In the genomic region with DNA sequence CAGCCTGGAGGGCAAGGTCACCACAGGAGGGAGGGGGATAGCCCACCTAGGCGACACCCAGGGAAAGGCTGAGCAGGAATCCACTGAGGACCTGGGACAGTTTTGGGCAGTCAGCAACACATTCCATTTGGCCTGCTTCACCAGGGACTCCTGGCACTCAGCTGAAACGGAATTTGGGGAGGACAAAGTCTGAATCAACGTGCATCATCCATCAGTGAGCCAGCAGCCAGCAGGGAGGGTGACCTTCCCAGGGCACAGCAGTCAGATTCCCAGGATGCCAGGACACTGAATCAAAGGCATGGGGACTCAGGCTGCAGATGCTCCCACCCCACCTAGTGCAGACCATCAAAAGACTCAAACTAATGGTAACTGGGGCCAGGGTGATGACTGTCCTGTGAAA, we compare ENCODE assay signal across 11 cellular contexts. TPM values are rescaled to one million over a fixed set of nuclear protein-coding genes. Genes with fewer than 3 reads are reported as not detected.
A peak's percentile ranks its signal among the peaks of the same experiment; 100 is the strongest.
DNase-seq lines count a peak whose midpoint lies in the region; ATAC-seq and TF ChIP-seq lines count a peak whose summit lies in the region.
"Had no signal": no experiment of that assay in that cellular context is flagged by ENCODE, and none has a peak within 500 bp of the region (broad histone marks: within the 10 kb centered on the region; RNA-seq: fewer than 3 reads in every experiment).

No MANE protein-coding gene starts in this region.

- H3K4me1 ChIP-seq in PC-3 (ENCODE audit: insufficient read depth, low read length), result peaks cover 53% of the 10 kb centered on the region
- peaks cover 48% of the 10 kb centered on the region for H3K4me1 ChIP-seq in osteoblast (ENCODE audit: insufficient read depth, low read length)

- ATAC-seq in PC-3, result peak; percentile 31
- ATAC-seq in GM19463 (IDR thresholded peaks at IDR 0.05; ENCODE audit: unreplicated experiment), result no peak

- BruUV-seq in PC-3 (replicated peaks; lab: Mats Ljungman, UMichigan), result no TSS peak

- intact Hi-C loops in PC-3 (cut with micrococcal nuclease), result loop anchor here (5.0 kb wide), 1 partner anchor 119 kb away; a partner anchor contains a TSS

- TF ChIP-seq CTCF in PC-3 (conservative IDR thresholded peaks at IDR 0.05; ENCODE audit: low read depth, low read length) (no peak), epithelial cell of esophagus (IDR thresholded peaks at IDR 0.05; ENCODE audit: insufficient read depth, low read depth, low read length, missing control alignments) (no peak), osteoblast (IDR thresholded peaks at IDR 0.05; ENCODE audit: extremely low read depth, low read depth, low read length) (no peak)

- H3K9me2 ChIP-seq in PC-3 (replicated peaks; ENCODE audit: low read length), result no peaks in the 10 kb centered on the region

- H3F3A ChIP-seq in PC-3 (ENCODE audit: low read length, unreplicated experiment), result peaks cover 5% of the 10 kb centered on the region

- H3K9ac ChIP-seq in PC-3 (ENCODE audit: low read length), result 0 out of 2 replicates have a peak overlapping the region, but pooled peaks have one; percentile 4

- H3K4me3 ChIP-seq in PC-3 (ENCODE audit: low read length), result peak overlapping the region; percentile 73; the same call in 1 of the 2 replicates
- H3K4me3 ChIP-seq in epithelial cell of esophagus (ENCODE audit: low read length), result no peak overlapping the region
- peak overlapping the region; percentile 4 for H3K4me3 ChIP-seq in osteoblast (ENCODE audit: insufficient read depth, low read length)
- H3K4me3 ChIP-seq: suprapubic skin had no signal

- CTCF ChIA-PET in PC-3 (lab: Charles Lee), result interaction anchor here (0.6 kb wide), 1 partner anchor 21 kb away, joined by 3 read pairs; no protein-coding TSS in a partner anchor

- H2AFZ ChIP-seq in PC-3 (ENCODE audit: low read length) (no peak overlapping the region), osteoblast (ENCODE audit: low read length) (no peak overlapping the region)

- no peaks in the 10 kb centered on the region for H4K20me1 ChIP-seq in PC-3 (ENCODE audit: low read length)
- peaks cover 26% of the 10 kb centered on the region for H4K20me1 ChIP-seq in osteoblast (ENCODE audit: insufficient read depth, low read length)

- H3K4me2 ChIP-seq in PC-3 (ENCODE audit: low read length), result peak overlapping the region; percentile 88
- H3K4me2 ChIP-seq in osteoblast (ENCODE audit: insufficient read depth, low read length), result peak overlapping the region; percentile 96

- H3K27ac ChIP-seq in PC-3 (ENCODE audit: low read length) (peak overlapping the region; percentile 85), osteoblast (ENCODE audit: low read depth, low read length) (peak overlapping the region; percentile 98)
- H3K27ac ChIP-seq: suprapubic skin had no signal

- peak; percentile 97 for DNase-seq in EL
- DNase-seq in PC-3, result peak; percentile 97
- DNase-seq in epithelial cell of esophagus (ENCODE audit: low read depth), result peak; percentile 36
- peak; percentile 96 for DNase-seq in osteoblast (ENCODE audit: insufficient read length, low spot score, missing footprints)
- DNase-seq in NCI-H2029 (lab: John Stamatoyannopoulos, UW), result no peak
- DNase-seq in NK-92 treated with Interleukin-12 subunit alpha and Interleukin-12 subunit beta, amount 100 ng/mL, for 24 hours (lab: John Stamatoyannopoulos, UW), result no peak
- no peak for DNase-seq in NCI-H1105 treated with DMSO at 0.1 percent for 48 hours (lab: John Stamatoyannopoulos, UW)
- DNase-seq: NCI-H2029 treated with DMSO at 0.1 percent for 48 hours; stimulated activated CD4-positive, alpha-beta T cell treated with anti-CD3 and anti-CD28 coated beads, Interleukin-15, amount 100 ng/mL, for 24 hours had no signal

- H3K79me2 ChIP-seq in PC-3 (ENCODE audit: low read length) (peaks cover 92% of the 10 kb centered on the region), osteoblast (ENCODE audit: insufficient read depth, low read length) (peaks cover 85% of the 10 kb centered on the region)

- no peaks in the 10 kb centered on the region for H3K27me3 ChIP-seq in PC-3 (ENCODE audit: low read length)
- no peaks in the 10 kb centered on the region for H3K27me3 ChIP-seq in osteoblast (ENCODE audit: insufficient read depth, low read length)
- H3K27me3 ChIP-seq: suprapubic skin had no signal

- H3K36me3 ChIP-seq in PC-3 (ENCODE audit: low read depth, low read length) (peaks cover 45% of the 10 kb centered on the region), osteoblast (ENCODE audit: insufficient read depth, low read length) (peaks cover 42% of the 10 kb centered on the region)

- H3K9me3 ChIP-seq in PC-3 (ENCODE audit: low read length) (no peaks in the 10 kb centered on the region), osteoblast (ENCODE audit: low read depth, low read length) (no peaks in the 10 kb centered on the region)
- H3K9me3 ChIP-seq: suprapubic skin had no signal

- POLR2A ChIA-PET in PC-3 (lab: Charles Lee; ENCODE audit: unreplicated experiment), result interaction anchor here (0.6 kb wide), 1 partner anchor 28 kb away, joined by 3 read pairs; no protein-coding TSS in a partner anchor

RNA-seq across cellular contexts. Expression of a gene that starts 4.6 kb away (rescaled TPM):
- total RNA-seq in PC-3 (2014; rRNA removed) (63.5 and 70.6 TPM in 2 replicates), osteoblast (23.6 and 25.3 TPM in 2 replicates)

RNA-seq across cellular contexts. Expression of a gene that starts 16.9 kb away (rescaled TPM):
- total RNA-seq in PC-3 (2014; rRNA removed) (83.9 and 89.4 TPM in 2 replicates), osteoblast (15.2 and 15.3 TPM in 2 replicates)

RNA-seq across cellular contexts. Expression of a gene that starts 37.8 kb away (rescaled TPM):
- total RNA-seq in PC-3 (2014; rRNA removed) (71.9 and 85.4 TPM in 2 replicates), osteoblast (9.1 and 12.3 TPM in 2 replicates)

Comparison
In these comparisons a context has a peak if more than half of its experiments do, and no peak if none do; other contexts are left out.
1. DNase-seq: peak in EL (single experiment), PC-3 (single experiment), epithelial cell of esophagus (single experiment) and osteoblast (single experiment); none in NCI-H2029 (single experiment), NK-92 treated with Interleukin-12 subunit alpha and Interleukin-12 subunit beta, amount 100 ng/mL, for 24 hours (single experiment) and NCI-H1105 treated with DMSO at 0.1 percent for 48 hours (single experiment).